Comparison of ENCODE assay signal across 8 cellular contexts in genomic region chr5:141407790-141408494, GRCh38. TPM values are rescaled to one million over a fixed set of nuclear protein-coding genes. Genes with fewer than 3 reads are reported as not detected.
DNase-seq lines count a peak whose midpoint lies in the region; ATAC-seq and TF ChIP-seq lines count a peak whose summit lies in the region.
"Not testable (repeated sequence)": the region's sequence is repeated elsewhere in the genome, so short reads cannot be mapped to it uniquely, and the experiment has no call there.

Gene PCDHGB6 (plus strand): TSS chr5:141408021. CDS start chr5:141408203, 182 bp downstream.

- H3K9me3 ChIP-seq in psoas muscle, result not testable (repeated sequence)
- peaks cover 56 to 96% of the 10 kb centered on the region in 2 donors for H3K9me3 ChIP-seq in transverse colon

- TF ChIP-seq CTCF in GM12865 (IDR thresholded peaks at IDR 0.05; ENCODE audit: insufficient read depth, low read depth, low read length, missing control alignments) (peak; percentile 53), psoas muscle (IDR thresholded peaks at IDR 0.05) (peak; percentile 70), transverse colon (IDR thresholded peaks at IDR 0.05) (peak; percentile 32 to 42 (median 39))

- in situ Hi-C loops in transverse colon (cut with MboI; ENCODE audit: low pct_ligation_motif_present in 1 of 4, low pct_unique_long_range_greater_than_20kb in 1 of 4, low sequenced_read_pairs in 3 of 4), result loop anchor here in 1 of 4 donors (10.0 kb wide), 1 partner anchor 157 kb away; no protein-coding TSS in a partner anchor

- TF ChIP-seq EP300 in transverse colon (IDR thresholded peaks at IDR 0.05; ENCODE audit: low read depth), result not testable (repeated sequence)

- ATAC-seq in HG02759 (IDR thresholded peaks at IDR 0.05; ENCODE audit: unreplicated experiment) (peak; percentile 65), psoas muscle (peak; percentile 80 to 89 (median 86))
- not testable (repeated sequence) for ATAC-seq in activated naive CD8-positive, alpha-beta T cell treated with anti-CD3 and anti-CD28 coated beads, Interleukin-2, amount 50 U/mL, for 24 hours

- H3K4me1 Mint-ChIP-seq in activated naive CD8-positive, alpha-beta T cell treated with anti-CD3 and anti-CD28 coated beads, Interleukin-2, amount 50 U/mL, for 24 hours, result not testable (repeated sequence)

- DNase-seq in GM12865 (ENCODE audit: low read depth) (peak; percentile 58), SK-N-DZ (ENCODE audit: low spot score) (peak; percentile 73), fibroblast of gingiva (ENCODE audit: low read depth) (peak; percentile 26), left kidney (ENCODE audit: low read depth, low spot score) (peak; percentile 74), psoas muscle (peak; percentile 50 to 72), transverse colon (peak; percentile 26)
- peak; percentile 44 for DNase-seq in activated naive CD8-positive, alpha-beta T cell treated with anti-CD3 and anti-CD28 coated beads, Interleukin-2, amount 50 U/mL, for 24 hours

- H3K4me3 ChIP-seq in GM12865 (ENCODE audit: low read depth, low read length), result peak within 1 kb of the TSS; percentile 42
- H3K4me3 ChIP-seq in psoas muscle, result peak within 1 kb of the TSS; percentile 62
- H3K4me3 ChIP-seq in transverse colon, result peak within 1 kb of the TSS in 1 of 4 donors; percentile 37

- 9 to 16% (median 13%) methylated on average over 43 to 51 of the region's 51 CpGs for WGBS in psoas muscle, 3 donors
- 21 to 45% methylated on average over 9 to 51 of the region's 51 CpGs for WGBS in transverse colon (ENCODE audit: low coverage in 1 of 2), 2 donors

- H3K27ac ChIP-seq in psoas muscle, result peak within 1 kb of the TSS; percentile 51
- not testable (repeated sequence) for H3K27ac ChIP-seq in transverse colon

- peaks cover 77% of the 10 kb centered on the region for H3K27me3 Mint-ChIP-seq in activated naive CD8-positive, alpha-beta T cell treated with anti-CD3 and anti-CD28 coated beads, Interleukin-2, amount 50 U/mL, for 24 hours

- H3K4me3 Mint-ChIP-seq in activated naive CD8-positive, alpha-beta T cell treated with anti-CD3 and anti-CD28 coated beads, Interleukin-2, amount 50 U/mL, for 24 hours, result peak within 1 kb of the TSS; percentile 51

- intact Hi-C loops in psoas muscle (cut with DNase I), result not testable (repeated sequence)
- intact Hi-C loops in transverse colon (cut with DNase I; ENCODE audit: low total_unique reads), result loop anchor here (10.0 kb wide), 1 partner anchor 117 kb away; no protein-coding TSS in a partner anchor

- peaks cover 17% of the 10 kb centered on the region for H3K36me3 Mint-ChIP-seq in activated naive CD8-positive, alpha-beta T cell treated with anti-CD3 and anti-CD28 coated beads, Interleukin-2, amount 50 U/mL, for 24 hours (ENCODE audit: low read depth)

- H3K9me3 Mint-ChIP-seq in activated naive CD8-positive, alpha-beta T cell treated with anti-CD3 and anti-CD28 coated beads, Interleukin-2, amount 50 U/mL, for 24 hours, result peaks cover 28% of the 10 kb centered on the region

- not testable (repeated sequence) for H3K27ac Mint-ChIP-seq in activated naive CD8-positive, alpha-beta T cell treated with anti-CD3 and anti-CD28 coated beads, Interleukin-2, amount 50 U/mL, for 24 hours

- H3K27me3 ChIP-seq in psoas muscle (ENCODE audit: insufficient read depth in 3 of 3, low read length in 2 of 3) (peaks cover 0 to 19% (median 8%) of the 10 kb centered on the region in 3 donors), transverse colon (peaks cover 29% of the 10 kb centered on the region)

- TF ChIP-seq POLR2A in transverse colon (IDR thresholded peaks at IDR 0.05), result not testable (repeated sequence)

- H3K4me1 ChIP-seq in psoas muscle, transverse colon: not testable (repeated sequence)

- H3K36me3 ChIP-seq in psoas muscle (ENCODE audit: insufficient read depth in 1 of 2, low read depth in 1 of 2); transverse colon: not testable (repeated sequence)

RNA-seq across cellular contexts. Expression of gene PCDHGB6, which starts in this region (rescaled TPM):
- 9.2 and 10.0 TPM in 2 replicates for polyA plus RNA-seq in SK-N-DZ (2014; cell fraction: cytosol; rRNA removed)
- polyA plus RNA-seq in SK-N-DZ (2014; cell fraction: nucleus; rRNA removed), result 3.0 and 8.6 TPM in 2 replicates
- total RNA-seq in psoas muscle, result 1 to 10 TPM; 2.0 to 4.1 (median 2.9) TPM
- under 1 TPM; 0.46 to 0.83 (median 0.82) TPM for polyA plus RNA-seq in psoas muscle
- total RNA-seq in transverse colon, result 1 to 10 TPM; 1.9 to 5.9 (median 4.7) TPM
